Comparison of ENCODE assay signal across 18 cellular contexts in genomic region chr1:3551290-3551678, GRCh38.
"Had no signal": no experiment of that assay in that cellular context is flagged by ENCODE, and none has a peak within 500 bp of the region (broad histone marks: within the 10 kb centered on the region; RNA-seq: fewer than 3 reads in every experiment).

No MANE protein-coding gene starts in this region.

- H3K4me1 Mint-ChIP-seq: endodermal cell; naive thymus-derived CD4-positive, alpha-beta T cell; stimulated activated memory B cell treated with anti-CD40 and anti-IgM and Interleukin-4, amounts not matched to agents 10 μg/mL and 1 μg/mL and 100 μg/mL, for 72 hours had no signal

- H3K36me3 ChIP-seq: neutrophil, right atrium auricular region had no signal

- H3K27ac ChIP-seq: neutrophil, right atrium auricular region, testis had no signal

- H3K4me3 Mint-ChIP-seq: dendritic cell treated with granulocyte-macrophage colony-stimulating factor and Interleukin-4, amounts not matched to agents 40 ng/mL and 50 ng/mL, for 4 days; endodermal cell; naive thymus-derived CD4-positive, alpha-beta T cell; nephron progenitor cell; stimulated activated memory B cell treated with anti-CD40 and anti-IgM and Interleukin-4, amounts not matched to agents 10 μg/mL and 1 μg/mL and 100 μg/mL, for 72 hours; stimulated activated naive CD8-positive, alpha-beta T cell treated with anti-CD3 and anti-CD28 coated beads, Interleukin-15, Interleukin-2, amounts not matched to agents 100 ng/mL and 50 ng/mL, for 24 hours had no signal

- H3K9me3 ChIP-seq: neutrophil, right atrium auricular region, testis had no signal

- H3K27ac Mint-ChIP-seq: dendritic cell treated with granulocyte-macrophage colony-stimulating factor and Interleukin-4, amounts not matched to agents 40 ng/mL and 50 ng/mL, for 4 days; endodermal cell; naive thymus-derived CD4-positive, alpha-beta T cell; nephron progenitor cell; stimulated activated memory B cell treated with anti-CD40 and anti-IgM and Interleukin-4, amounts not matched to agents 10 μg/mL and 1 μg/mL and 100 μg/mL, for 72 hours; stimulated activated naive CD8-positive, alpha-beta T cell treated with anti-CD3 and anti-CD28 coated beads, Interleukin-15, Interleukin-2, amounts not matched to agents 100 ng/mL and 50 ng/mL, for 24 hours had no signal

- H3K27me3 ChIP-seq: neutrophil, right atrium auricular region, testis had no signal

- H3K4me3 ChIP-seq: right atrium auricular region, testis had no signal

- H3K27me3 Mint-ChIP-seq: dendritic cell treated with granulocyte-macrophage colony-stimulating factor and Interleukin-4, amounts not matched to agents 40 ng/mL and 50 ng/mL, for 4 days; naive thymus-derived CD4-positive, alpha-beta T cell; stimulated activated naive CD8-positive, alpha-beta T cell treated with anti-CD3 and anti-CD28 coated beads, Interleukin-15, Interleukin-2, amounts not matched to agents 100 ng/mL and 50 ng/mL, for 24 hours had no signal

- H3K36me3 Mint-ChIP-seq: naive thymus-derived CD4-positive, alpha-beta T cell; stimulated activated memory B cell treated with anti-CD40 and anti-IgM and Interleukin-4, amounts not matched to agents 10 μg/mL and 1 μg/mL and 100 μg/mL, for 72 hours had no signal

- H3K9me3 Mint-ChIP-seq: dendritic cell treated with granulocyte-macrophage colony-stimulating factor and Interleukin-4, amounts not matched to agents 40 ng/mL and 50 ng/mL, for 4 days; endodermal cell; nephron progenitor cell; stimulated activated memory B cell treated with anti-CD40 and anti-IgM and Interleukin-4, amounts not matched to agents 10 μg/mL and 1 μg/mL and 100 μg/mL, for 72 hours; stimulated activated naive CD8-positive, alpha-beta T cell treated with anti-CD3 and anti-CD28 coated beads, Interleukin-15, Interleukin-2, amounts not matched to agents 100 ng/mL and 50 ng/mL, for 24 hours had no signal

- DNase-seq: endodermal cell; erythroblast; foreskin melanocyte; head of caudate nucleus; hippocampal formation; kidney glomerular epithelial cell; mesendoderm; naive thymus-derived CD4-positive, alpha-beta T cell; nephron progenitor cell; stimulated activated CD4-positive, alpha-beta T cell treated with anti-CD3 and anti-CD28 coated beads, Interleukin-4, amount 100 ng/mL, for 1 hour; stimulated activated CD8-positive, alpha-beta memory T cell treated with anti-CD3 and anti-CD28 coated beads, Interleukin-4, amount 100 ng/mL, for 48 hours; testis; trophoblast cell had no signal

- ATAC-seq: naive thymus-derived CD4-positive, alpha-beta T cell; stimulated activated memory B cell treated with anti-CD40 and anti-IgM and Interleukin-4, amounts not matched to agents 10 μg/mL and 1 μg/mL and 100 μg/mL, for 72 hours had no signal
